In the genomic region with DNA sequence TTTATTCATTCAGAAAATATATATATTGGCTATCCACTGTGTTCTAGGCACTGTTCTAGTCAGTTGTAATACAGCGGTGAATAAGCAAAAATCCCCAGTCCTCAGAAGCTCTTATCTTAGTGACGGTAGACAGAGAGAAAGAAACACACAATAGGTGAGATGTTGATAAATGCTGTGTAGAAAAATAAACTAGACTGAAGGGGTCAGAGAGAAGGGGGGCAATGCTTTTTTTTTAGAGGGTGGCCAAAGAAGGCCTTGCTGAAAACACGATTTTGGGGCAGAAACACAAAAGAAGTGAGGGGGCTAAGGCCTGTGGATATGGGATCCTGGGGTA, we compare ENCODE assay signal across 21 cellular contexts.
A peak's percentile ranks its signal among the peaks of the same experiment; 100 is the strongest.
DNase-seq lines count a peak whose midpoint lies in the region; ATAC-seq and TF ChIP-seq lines count a peak whose summit lies in the region.
"Had no signal": no experiment of that assay in that cellular context is flagged by ENCODE, and none has a peak within 500 bp of the region (broad histone marks: within the 10 kb centered on the region; RNA-seq: fewer than 3 reads in every experiment).

No MANE protein-coding gene starts in this region.

- H3K36me3 ChIP-seq in GM23338 (ENCODE audit: insufficient read depth), result no peaks in the 10 kb centered on the region
- no peaks in the 10 kb centered on the region for H3K36me3 ChIP-seq in WERI-Rb-1
- no peaks in the 10 kb centered on the region for H3K36me3 ChIP-seq in endodermal cell (ENCODE audit: control insufficient read depth, insufficient read depth, low read length)
- H3K36me3 ChIP-seq: BE2C; BLaER1 treated with 17β-estradiol and CSF1 and Interleukin-3, amounts not matched to agents 10 nM and 100 nM had no signal

- TF ChIP-seq CTCF in GM23338 (conservative IDR thresholded peaks at IDR 0.05; ENCODE audit: low read depth in 2 of 2) (no peak), WERI-Rb-1 (IDR thresholded peaks at IDR 0.05; ENCODE audit: low read depth, low read length) (no peak), endodermal cell (conservative IDR thresholded peaks at IDR 0.05) (no peak)

- H3K4me1 ChIP-seq in GM23338 (ENCODE audit: insufficient read depth), result peaks cover 6% of the 10 kb centered on the region; the same call in 1 of the 2 replicates
- H3K4me1 ChIP-seq in endodermal cell (ENCODE audit: control insufficient read depth, insufficient read depth, low read length), result no peaks in the 10 kb centered on the region
- H3K4me1 ChIP-seq: A549, BE2C had no signal

- peaks cover 4% of the 10 kb centered on the region for H3K27me3 Mint-ChIP-seq in GM23338 (ENCODE audit: insufficient read depth, low read depth, poor library complexity)
- no peaks in the 10 kb centered on the region for H3K27me3 Mint-ChIP-seq in endodermal cell (ENCODE audit: insufficient read depth)
- peaks cover 16 to 40% (median 32%) of the 10 kb centered on the region in 5 donors for H3K27me3 Mint-ChIP-seq in naive thymus-derived CD8-positive, alpha-beta T cell

- H2AFZ ChIP-seq in GM23338, result peak overlapping the region; percentile 64; the same call in 1 of the 2 replicates

- H3K4me2 ChIP-seq in GM23338, result no peak overlapping the region
- H3K4me2 ChIP-seq: A549 had no signal

- DNase-seq in GM23338 (ENCODE audit: low spot score) (no peak), WERI-Rb-1 (no peak), endodermal cell (no peak), H4 (ENCODE audit: low spot score) (no peak)
- no peak for DNase-seq in naive thymus-derived CD8-positive, alpha-beta T cell
- DNase-seq: 8988T; ACHN; AML-193; BE2C; CD4-positive, alpha-beta T cell; CD8-positive, alpha-beta memory T cell; DMS 273 treated with DMSO at 0.1 percent for 48 hours; DMS79; EL; GDM1; H9 had no signal

- no peaks in the 10 kb centered on the region for H3K27me3 ChIP-seq in GM23338 (ENCODE audit: insufficient read depth)
- H3K27me3 ChIP-seq in WERI-Rb-1 (ENCODE audit: insufficient read depth, low read depth, severe bottlenecking), result no peaks in the 10 kb centered on the region
- no peaks in the 10 kb centered on the region for H3K27me3 ChIP-seq in endodermal cell (ENCODE audit: control insufficient read depth, insufficient read depth, low read length, poor library complexity, severe bottlenecking)
- H3K27me3 ChIP-seq: BLaER1 treated with 17β-estradiol and CSF1 and Interleukin-3, amounts not matched to agents 10 nM and 100 nM had no signal

- H3K9me3 ChIP-seq in WERI-Rb-1 (ENCODE audit: severe bottlenecking) (peaks cover 12% of the 10 kb centered on the region), endodermal cell (ENCODE audit: control insufficient read depth, low read length) (peaks cover 23% of the 10 kb centered on the region)
- H3K9me3 ChIP-seq: A549, BE2C had no signal

- no peak overlapping the region; the same call in 1 of the 2 replicates for H3K27ac Mint-ChIP-seq in GM23338
- peak overlapping the region; percentile 69 for H3K27ac Mint-ChIP-seq in endodermal cell
- H3K27ac Mint-ChIP-seq in naive thymus-derived CD8-positive, alpha-beta T cell, result no peak overlapping the region
- H3K27ac Mint-ChIP-seq: CD14-positive monocyte; CD4-positive, alpha-beta T cell; H9 had no signal

- H3K79me2 ChIP-seq in GM23338 (replicated peaks; ENCODE audit: insufficient read depth), result no peaks in the 10 kb centered on the region

- peaks cover 17% of the 10 kb centered on the region for H3K4me1 Mint-ChIP-seq in GM23338
- peaks cover 32% of the 10 kb centered on the region for H3K4me1 Mint-ChIP-seq in endodermal cell
- H3K4me1 Mint-ChIP-seq in naive thymus-derived CD8-positive, alpha-beta T cell, result no peaks in the 10 kb centered on the region
- H3K4me1 Mint-ChIP-seq: CD8-positive, alpha-beta memory T cell had no signal

- H3K9ac ChIP-seq in endodermal cell (ENCODE audit: extremely low read depth, low read length, poor library complexity, severe bottlenecking), result peak overlapping the region; percentile 17
- H3K9ac ChIP-seq: BLaER1 treated with 17β-estradiol and CSF1 and Interleukin-3, amounts not matched to agents 10 nM and 100 nM had no signal

- H3K4me3 ChIP-seq in GM23338 (no peak overlapping the region), WERI-Rb-1 (ENCODE audit: low read depth, low read length) (no peak overlapping the region), endodermal cell (ENCODE audit: low read length) (no peak overlapping the region)
- H3K4me3 ChIP-seq: A549; BLaER1 treated with 17β-estradiol and CSF1 and Interleukin-3, amounts not matched to agents 10 nM and 100 nM; GM12878 had no signal

- H3F3A ChIP-seq in GM23338 (replicated peaks; ENCODE audit: low read depth), result no peaks in the 10 kb centered on the region

- WGBS in endodermal cell (ENCODE audit: insufficient coverage in 1 of 2, insufficient read length in 1 of 2), 2 experiments, result 71 to 77% methylated on average over 3 of the region's 3 CpGs

- no peaks in the 10 kb centered on the region; the same call in 1 of the 2 replicates for H3K9me2 ChIP-seq in GM23338 (ENCODE audit: insufficient read depth)

- H3K36me3 Mint-ChIP-seq in GM23338 (ENCODE audit: low read depth), result no peaks in the 10 kb centered on the region
- peaks cover 8% of the 10 kb centered on the region for H3K36me3 Mint-ChIP-seq in endodermal cell (ENCODE audit: low read depth)
- peaks cover 0 to 16% (median 0%) of the 10 kb centered on the region in 3 donors for H3K36me3 Mint-ChIP-seq in naive thymus-derived CD8-positive, alpha-beta T cell
- H3K36me3 Mint-ChIP-seq: CD14-positive monocyte had no signal

- H3K9me3 Mint-ChIP-seq in GM23338 (no peaks in the 10 kb centered on the region; the same call in 2 of the 3 replicates), endodermal cell (peaks cover 42% of the 10 kb centered on the region)
- peaks cover 0 to 25% (median 4%) of the 10 kb centered on the region in 9 donors for H3K9me3 Mint-ChIP-seq in naive thymus-derived CD8-positive, alpha-beta T cell

- H3K4me3 Mint-ChIP-seq in GM23338 (no peak overlapping the region), endodermal cell (no peak overlapping the region)
- H3K4me3 Mint-ChIP-seq in naive thymus-derived CD8-positive, alpha-beta T cell, result no peak overlapping the region
- H3K4me3 Mint-ChIP-seq: CD14-positive monocyte; CD4-positive, alpha-beta T cell; CD8-positive, alpha-beta memory T cell; H9 had no signal

- no peak overlapping the region for H3K27ac ChIP-seq in GM23338 (ENCODE audit: low read depth)
- H3K27ac ChIP-seq in WERI-Rb-1, result peak overlapping the region; percentile 35
- no peak overlapping the region for H3K27ac ChIP-seq in endodermal cell (ENCODE audit: low read depth, low read length)
- H3K27ac ChIP-seq: A549; BLaER1 treated with 17β-estradiol and CSF1 and Interleukin-3, amounts not matched to agents 10 nM and 100 nM had no signal

- POLR2A ChIA-PET in naive thymus-derived CD8-positive, alpha-beta T cell (lab: Charles Lee), result no interaction called here

- H4K20me1 ChIP-seq in GM23338 (replicated peaks; ENCODE audit: insufficient read depth), result no peaks in the 10 kb centered on the region
- H4K20me1 ChIP-seq: BLaER1 treated with 17β-estradiol and CSF1 and Interleukin-3, amounts not matched to agents 10 nM and 100 nM had no signal

- no peak for ATAC-seq in GM23338
- no peak for ATAC-seq in GM19395 (IDR thresholded peaks at IDR 0.05; ENCODE audit: unreplicated experiment)
- no peak for ATAC-seq in naive thymus-derived CD8-positive, alpha-beta T cell
- ATAC-seq: A549, GM12878 had no signal
